ENCODE assay signal across 1 cellular context in genomic region chr15:56918907-56919707, GRCh38.
TF ChIP-seq lines count a peak whose summit lies in the region.

No MANE protein-coding gene starts in this region.

TF ChIP-seq in GM12878, 131 proteins besides CTCF, POLR2A, EP300 and RAD21 (continued from another document):
- TF ChIP-seq, protein P1, sequence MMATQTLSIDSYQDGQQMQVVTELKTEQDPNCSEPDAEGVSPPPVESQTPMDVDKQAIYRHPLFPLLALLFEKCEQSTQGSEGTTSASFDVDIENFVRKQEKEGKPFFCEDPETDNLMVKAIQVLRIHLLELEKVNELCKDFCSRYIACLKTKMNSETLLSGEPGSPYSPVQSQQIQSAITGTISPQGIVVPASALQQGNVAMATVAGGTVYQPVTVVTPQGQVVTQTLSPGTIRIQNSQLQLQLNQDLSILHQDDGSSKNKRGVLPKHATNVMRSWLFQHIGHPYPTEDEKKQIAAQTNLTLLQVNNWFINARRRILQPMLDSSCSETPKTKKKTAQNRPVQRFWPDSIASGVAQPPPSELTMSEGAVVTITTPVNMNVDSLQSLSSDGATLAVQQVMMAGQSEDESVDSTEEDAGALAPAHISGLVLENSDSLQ (IDR thresholded peaks at IDR 0.05), result no peak
- TF ChIP-seq BCL11A (IDR thresholded peaks at IDR 0.05; ENCODE audit: low read depth, low read length) (no peak), CEBPB (IDR thresholded peaks at IDR 0.05; ENCODE audit: borderline replicate concordance in 1 of 2, low read depth in 2 of 2, low read length in 2 of 2) (no peak), MXI1 (IDR thresholded peaks at IDR 0.05; ENCODE audit: low read depth, low read length) (no peak), SKIL (IDR thresholded peaks at IDR 0.05; ENCODE audit: low read depth, poor library complexity, severe bottlenecking) (no peak), FOXK2 (IDR thresholded peaks at IDR 0.05) (no peak), TAF1 (IDR thresholded peaks at IDR 0.05; ENCODE audit: borderline replicate concordance, low read depth, low read length) (peak; percentile 82), HDAC6 (IDR thresholded peaks at IDR 0.05; ENCODE audit: unreplicated experiment) (no peak), E2F8 (IDR thresholded peaks at IDR 0.05; ENCODE audit: low read depth, partially characterized antibody) (no peak), ESRRA (IDR thresholded peaks at IDR 0.05; ENCODE audit: low read length) (no peak), TCF12 (IDR thresholded peaks at IDR 0.05; ENCODE audit: low read depth, low read length) (no peak), WRNIP1 (IDR thresholded peaks at IDR 0.05; ENCODE audit: borderline replicate concordance, low read depth, low read length) (no peak), TCF3 (IDR thresholded peaks at IDR 0.05; ENCODE audit: borderline replicate concordance, insufficient read depth, low read depth, low read length) (0 out of 2 replicates have a peak, but pooled peaks have one; percentile 11), NR2C2 (IDR thresholded peaks at IDR 0.05; ENCODE audit: borderline replicate concordance, control insufficient read depth, insufficient read length, low read depth) (no peak), ZNF687 (IDR thresholded peaks at IDR 0.05) (0 out of 2 replicates have a peak, but pooled peaks have one; percentile 22)
- TF ChIP-seq, protein P2, sequence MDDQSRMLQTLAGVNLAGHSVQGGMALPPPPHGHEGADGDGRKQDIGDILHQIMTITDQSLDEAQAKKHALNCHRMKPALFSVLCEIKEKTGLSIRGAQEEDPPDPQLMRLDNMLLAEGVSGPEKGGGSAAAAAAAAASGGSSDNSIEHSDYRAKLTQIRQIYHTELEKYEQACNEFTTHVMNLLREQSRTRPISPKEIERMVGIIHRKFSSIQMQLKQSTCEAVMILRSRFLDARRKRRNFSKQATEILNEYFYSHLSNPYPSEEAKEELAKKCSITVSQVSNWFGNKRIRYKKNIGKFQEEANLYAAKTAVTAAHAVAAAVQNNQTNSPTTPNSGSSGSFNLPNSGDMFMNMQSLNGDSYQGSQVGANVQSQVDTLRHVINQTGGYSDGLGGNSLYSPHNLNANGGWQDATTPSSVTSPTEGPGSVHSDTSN (IDR thresholded peaks at IDR 0.05; ENCODE audit: insufficient replicate concordance, low read depth, low read length), result no peak
TF ChIP-seq in GM12878: peak in this region for 18.
